Comparison of ENCODE assay signal across 9 cellular contexts in genomic region chr6:160667854-160668481, GRCh38. TPM values are rescaled to one million over a fixed set of nuclear protein-coding genes. Genes with fewer than 3 reads are reported as not detected.
DNase-seq lines count a peak whose midpoint lies in the region; ATAC-seq, FAIRE-seq and TF ChIP-seq lines count a peak whose summit lies in the region.
"Had no signal": no experiment of that assay in that cellular context is flagged by ENCODE, and none has a peak within 500 bp of the region (broad histone marks: within the 10 kb centered on the region; RNA-seq: fewer than 3 reads in every experiment).

No MANE protein-coding gene starts in this region.

- H3K27ac ChIP-seq in SJCRH30 (no peak overlapping the region), stomach (no peak overlapping the region)

- no peak for TF ChIP-seq EP300 in stomach (IDR thresholded peaks at IDR 0.05)

- H3K27me3 ChIP-seq in SJCRH30 (no peaks in the 10 kb centered on the region), stomach (peaks cover 0 to 10% (median 0%) of the 10 kb centered on the region in 3 donors)

- FAIRE-seq in GM19239 (lab: Jason Lieb, UNC): peak; percentile 39

- no peak overlapping the region for H3K4me3 ChIP-seq in SJCRH30
- no peak overlapping the region for H3K4me3 ChIP-seq in fibroblast of mammary gland (ENCODE audit: control insufficient read depth, low read depth, low read length)
- H3K4me3 ChIP-seq in stomach: no peak overlapping the region

- no peak for TF ChIP-seq POLR2A in stomach (IDR thresholded peaks at IDR 0.05)

- H3K4me1 ChIP-seq in SJCRH30: no peaks in the 10 kb centered on the region
- no peaks in the 10 kb centered on the region for H3K4me1 ChIP-seq in stomach

- 13 to 25% (median 17%) methylated on average over 8 of the region's 8 CpGs for WGBS in stomach, 5 donors

- no peaks in the 10 kb centered on the region for H3K36me3 ChIP-seq in SJCRH30
- H3K36me3 ChIP-seq in stomach: no peaks in the 10 kb centered on the region

- H3K9me3 ChIP-seq in SJCRH30 (replicated peaks) (no peaks in the 10 kb centered on the region), stomach (peaks cover 0 to 8% (median under 1%) of the 10 kb centered on the region in 4 donors)

- TF ChIP-seq CTCF in fibroblast of mammary gland (conservative IDR thresholded peaks at IDR 0.05; ENCODE audit: control insufficient read depth, insufficient read depth, low read depth, low read length): peak; percentile 11
- TF ChIP-seq CTCF in stomach (IDR thresholded peaks at IDR 0.05): peak in 3 of 7 experiments; percentile 35 to 46 (median 38)

- intact Hi-C loops in stomach (cut with DNase I; ENCODE audit: low total_unique reads): no loop called here

- DNase-seq in DMS153 treated with DMSO at 0.1 percent for 48 hours (lab: John Stamatoyannopoulos, UW; ENCODE audit: unreplicated experiment) (peak; percentile 3), GM19239 (ENCODE audit: insufficient read length, low spot score) (peak; percentile 17), SJCRH30 (peak; percentile 22 to 44), fibroblast of mammary gland (ENCODE audit: low read depth) (no peak), stomach (peak; percentile 48), mucosa of gallbladder (ENCODE audit: low spot score) (no peak), NCI-H1436 treated with DMSO at 0.1 percent for 48 hours (lab: John Stamatoyannopoulos, UW) (no peak)

- ATAC-seq in HG03432 (IDR thresholded peaks at IDR 0.05; ENCODE audit: unreplicated experiment): peak; percentile 92

RNA-seq across cellular contexts. Expression of gene LPA, which starts 3.9 kb away (rescaled TPM):
- not detected in 2 replicates for total RNA-seq in SJCRH30 (2014; rRNA removed; shearing (Covaris generic))
- total RNA-seq in stomach (not detected), mucosa of gallbladder (1.3 TPM)
- under 1 TPM in 1 of 3 donors, not detected in 2; 0.25 TPM for polyA plus RNA-seq in stomach
- total RNA-seq: LHCN-M2 had no signal

RNA-seq across cellular contexts. Expression of gene PLG, which starts 34.1 kb away (rescaled TPM):
- total RNA-seq in SJCRH30 (2014; rRNA removed; shearing (Covaris generic)): 0.20 TPM in 1 of 2 replicates, not detected in the other
- total RNA-seq in stomach: 1 to 10 TPM in 1 of 5 donors, not detected in 4; 3.3 TPM
- polyA plus RNA-seq in stomach: not detected
- 3.9 TPM for total RNA-seq in mucosa of gallbladder
- total RNA-seq: LHCN-M2 had no signal

Comparison
In these comparisons a context has a peak if more than half of its experiments do, and no peak if none do; other contexts are left out.
1. DNase-seq: peak in DMS153 treated with DMSO at 0.1 percent for 48 hours (single experiment), GM19239 (single experiment), SJCRH30 (2 of 2) and stomach (single experiment); none in fibroblast of mammary gland (single experiment), mucosa of gallbladder (single experiment) and NCI-H1436 treated with DMSO at 0.1 percent for 48 hours (single experiment).